1 cellular context compared by ENCODE assay signal in genomic region chr17:64254755-64255154, GRCh38.
TF ChIP-seq lines count a peak whose summit lies in the region.

No MANE protein-coding gene starts in this region.

TF ChIP-seq in HepG2, 621 proteins besides CTCF, POLR2A, EP300 and RAD21:
- TF ChIP-seq ATM (IDR thresholded peaks at IDR 0.05; ENCODE audit: borderline replicate concordance), result no peak
- TF ChIP-seq ZKSCAN5 (CRISPR knock-in tag; IDR thresholded peaks at IDR 0.05), result no peak
- TF ChIP-seq ZNF274 (CRISPR knock-in tag; IDR thresholded peaks at IDR 0.05), result no peak
- no peak for TF ChIP-seq CENPBD1 (CRISPR knock-in tag; IDR thresholded peaks at IDR 0.05; ENCODE audit: borderline replicate concordance, low read depth)
- TF ChIP-seq MLXIP (CRISPR knock-in tag; IDR thresholded peaks at IDR 0.05; ENCODE audit: borderline replicate concordance), result no peak
TF ChIP-seq in HepG2: peak in this region for 0.
